ENCODE assay signal across 8 cellular contexts in genomic region chr3:119098620-119099222, GRCh38. TPM values are rescaled to one million over a fixed set of nuclear protein-coding genes. Genes with fewer than 3 reads are reported as not detected.
DNase-seq lines count a peak whose midpoint lies in the region; ATAC-seq and FAIRE-seq lines count a peak whose summit lies in the region.

No MANE protein-coding gene starts in this region.

- peak; percentile 36 for ATAC-seq in activated CD4-positive, alpha-beta T cell treated with anti-CD3 and anti-CD28 coated beads for 36 hours

- no peaks in the 10 kb centered on the region for H3K9me3 Mint-ChIP-seq in activated CD4-positive, alpha-beta T cell treated with anti-CD3 and anti-CD28 coated beads for 36 hours (ENCODE audit: low read depth)

- POLR2A ChIA-PET in activated CD4-positive, alpha-beta T cell treated with anti-CD3 and anti-CD28 coated beads for 36 hours (lab: Charles Lee), result no interaction called here

- no peak overlapping the region for H3K4me3 Mint-ChIP-seq in activated CD4-positive, alpha-beta T cell treated with anti-CD3 and anti-CD28 coated beads for 36 hours

- CTCF ChIA-PET in activated CD4-positive, alpha-beta T cell treated with anti-CD3 and anti-CD28 coated beads for 36 hours (lab: Charles Lee), result interaction anchor here (0.6 to 11.1 kb wide), 5 partner anchors 62 to 583 kb away, joined by 3 to 331 read pairs (median 3); no protein-coding TSS in a partner anchor

- H3K36me3 Mint-ChIP-seq in activated CD4-positive, alpha-beta T cell treated with anti-CD3 and anti-CD28 coated beads for 36 hours (ENCODE audit: low read depth), result no peaks in the 10 kb centered on the region

- in situ Hi-C loops in KBM-7 (cut with MboI; ENCODE audit: low pct_unique_long_range_greater_than_20kb, low sequenced_read_pairs), result loop anchor here (25.0 kb wide), 1 partner anchor 211 kb away; no protein-coding TSS in a partner anchor

- peak; percentile 70 for FAIRE-seq in TTC549 (lab: Jason Lieb, UNC)

- DNase-seq in activated CD4-positive, alpha-beta T cell treated with anti-CD3 and anti-CD28 coated beads for 36 hours, result no peak
- DNase-seq in activated CD4-positive, alpha-beta T cell treated with anti-CD3 and anti-CD28 coated beads, Interleukin-2, amount 50 U/mL, for 4 hours, result no peak
- DNase-seq in KBM-7 (peak; percentile 43), globus pallidus (ENCODE audit: low spot score) (peak; percentile 35), superior temporal gyrus (ENCODE audit: extremely low spot score) (peak; percentile 85), posterior vena cava (ENCODE audit: low spot score) (no peak), NCI-H774 (lab: John Stamatoyannopoulos, UW) (no peak)

- intact Hi-C loops in activated CD4-positive, alpha-beta T cell treated with anti-CD3 and anti-CD28 coated beads for 36 hours (cut with DNase I, micrococcal nuclease), result loop anchor here (1.0 to 2.0 kb wide), 3 partner anchors 64 to 216 kb away; partner anchors contain the start of genes B4GALT4 (in 1 of the 2) and IGSF11 (in 1 of the 2)
- intact Hi-C loops in posterior vena cava (cut with DNase I), result loop anchor here (10.0 kb wide), 1 partner anchor 214 kb away; no protein-coding TSS in a partner anchor

- H3K27me3 Mint-ChIP-seq in activated CD4-positive, alpha-beta T cell treated with anti-CD3 and anti-CD28 coated beads for 36 hours, result no peaks in the 10 kb centered on the region

- H3K4me1 Mint-ChIP-seq in activated CD4-positive, alpha-beta T cell treated with anti-CD3 and anti-CD28 coated beads for 36 hours, result no peaks in the 10 kb centered on the region

- no peak overlapping the region for H3K27ac Mint-ChIP-seq in activated CD4-positive, alpha-beta T cell treated with anti-CD3 and anti-CD28 coated beads for 36 hours

RNA-seq across cellular contexts. Expression of gene TEX55, which starts 47.2 kb away (rescaled TPM):
- not detected for total RNA-seq in activated CD4-positive, alpha-beta T cell treated with anti-CD3 and anti-CD28 coated beads for 36 hours
- not detected for total RNA-seq in posterior vena cava

Comparison
In these comparisons a context has a peak if more than half of its experiments do, and no peak if none do; other contexts are left out.
1. DNase-seq: peak in KBM-7 (single experiment), globus pallidus (single experiment) and superior temporal gyrus (single experiment); none in activated CD4-positive, alpha-beta T cell treated with anti-CD3 and anti-CD28 coated beads for 36 hours (single experiment), activated CD4-positive, alpha-beta T cell treated with anti-CD3 and anti-CD28 coated beads, Interleukin-2, amount 50 U/mL, for 4 hours (0 of 2), posterior vena cava (single experiment) and NCI-H774 (single experiment).